ENCODE assay signal across 13 cellular contexts in the genomic region with DNA sequence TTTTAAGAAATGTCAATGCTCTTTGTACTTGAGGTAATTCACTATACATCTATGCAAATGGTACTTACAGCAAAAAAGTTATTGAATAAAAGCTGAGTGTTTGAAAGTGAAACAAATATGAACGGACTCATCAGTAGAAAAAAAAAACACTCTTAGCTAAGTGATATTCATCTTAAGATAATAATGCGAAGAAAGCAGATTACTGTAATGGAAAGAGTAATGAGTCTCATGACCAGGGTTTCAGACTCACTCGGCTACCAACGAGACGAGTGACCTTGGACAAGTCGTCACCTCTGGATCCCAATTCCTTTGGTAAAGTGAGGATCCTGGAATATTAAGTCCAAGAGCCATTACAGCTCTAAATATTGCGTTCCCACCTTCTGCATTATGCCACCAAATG. TPM values are rescaled to one million over a fixed set of nuclear protein-coding genes. Genes with fewer than 3 reads are reported as not detected.
DNase-seq lines count a peak whose midpoint lies in the region; ATAC-seq and TF ChIP-seq lines count a peak whose summit lies in the region.
"Had no signal": no experiment of that assay in that cellular context is flagged by ENCODE, and none has a peak within 500 bp of the region (broad histone marks: within the 10 kb centered on the region; RNA-seq: fewer than 3 reads in every experiment).

No MANE protein-coding gene starts in this region.

- peak overlapping the region; percentile 27 for H3K4me3 Mint-ChIP-seq in type B pancreatic cell
- H3K4me3 Mint-ChIP-seq: dendritic cell treated with granulocyte-macrophage colony-stimulating factor and Interleukin-4, amounts not matched to agents 40 ng/mL and 50 ng/mL, for 4 days had no signal

- DNase-seq in heart left ventricle, result no peak
- DNase-seq in cardiac septum (ENCODE audit: low spot score), result no peak
- peak in 1 of 4 donors; percentile 45 for DNase-seq in body of pancreas
- DNase-seq in type B pancreatic cell (ENCODE audit: extremely low spot score, unreplicated experiment), result no peak
- no peak for DNase-seq in NCI-H345 (lab: John Stamatoyannopoulos, UW)
- no peak for DNase-seq in SKM-1 treated with dmso at 0.1 percent for 144 hours (lab: John Stamatoyannopoulos, UW; ENCODE audit: unreplicated experiment)
- no peak for DNase-seq in DMS 273 treated with DMSO at 0.1 percent for 48 hours (lab: John Stamatoyannopoulos, UW)
- DNase-seq: MV-4-11; NCI-H2171; stimulated activated naive CD4-positive, alpha-beta T cell had no signal

- no peaks in the 10 kb centered on the region for H3K27me3 Mint-ChIP-seq in type B pancreatic cell
- H3K27me3 Mint-ChIP-seq: dendritic cell treated with granulocyte-macrophage colony-stimulating factor and Interleukin-4, amounts not matched to agents 40 ng/mL and 50 ng/mL, for 4 days had no signal

- peaks cover 0 to 6% (median 0%) of the 10 kb centered on the region in 12 donors for H3K9me3 ChIP-seq in heart left ventricle
- H3K9me3 ChIP-seq in body of pancreas, result no peaks in the 10 kb centered on the region
- H3K9me3 ChIP-seq in muscle layer of duodenum (ENCODE audit: control insufficient read depth in 1 of 2, low read length in 2 of 2), result no peaks in the 10 kb centered on the region

- ATAC-seq in heart left ventricle (no peak), body of pancreas (no peak)

- H3K4me3 ChIP-seq in heart left ventricle, result peak overlapping the region in 9 of 12 donors; percentile 40 to 63 (median 50)
- H3K4me3 ChIP-seq in body of pancreas, result no peak overlapping the region
- H3K4me3 ChIP-seq in muscle layer of duodenum (ENCODE audit: low read depth in 1 of 2, low read length in 2 of 2), result peak overlapping the region in 1 of 2 donors; percentile 18
- H3K4me3 ChIP-seq: SJSA1 had no signal

- TF ChIP-seq CTCF in heart left ventricle (IDR thresholded peaks at IDR 0.05) (no peak), body of pancreas (IDR thresholded peaks at IDR 0.05) (no peak), type B pancreatic cell (conservative IDR thresholded peaks at IDR 0.05) (no peak)

- TF ChIP-seq POLR2A in heart left ventricle (IDR thresholded peaks at IDR 0.05) (no peak), body of pancreas (IDR thresholded peaks at IDR 0.05) (no peak)

- H3K27me3 ChIP-seq in heart left ventricle (no peaks in the 10 kb centered on the region), body of pancreas (no peaks in the 10 kb centered on the region), muscle layer of duodenum (ENCODE audit: low read depth, low read length) (no peaks in the 10 kb centered on the region)
- H3K27me3 ChIP-seq: SJSA1 had no signal

- peaks cover 11 to 81% (median 38%) of the 10 kb centered on the region in 12 donors for H3K4me1 ChIP-seq in heart left ventricle
- H3K4me1 ChIP-seq in body of pancreas, result peaks cover 82% of the 10 kb centered on the region
- H3K4me1 ChIP-seq in muscle layer of duodenum (ENCODE audit: control insufficient read depth in 1 of 2, insufficient read depth in 2 of 2, low read length in 2 of 2), result peaks cover 30 to 40% of the 10 kb centered on the region in 2 donors

- H3K4me1 Mint-ChIP-seq in type B pancreatic cell (ENCODE audit: unreplicated experiment), result peaks cover 72% of the 10 kb centered on the region

- peaks cover 10% of the 10 kb centered on the region for H3K36me3 Mint-ChIP-seq in type B pancreatic cell

- peaks cover 6% of the 10 kb centered on the region for H3K9me3 Mint-ChIP-seq in type B pancreatic cell

- peak overlapping the region; percentile 90 for H3K27ac Mint-ChIP-seq in type B pancreatic cell
- H3K27ac Mint-ChIP-seq: dendritic cell treated with granulocyte-macrophage colony-stimulating factor and Interleukin-4, amounts not matched to agents 40 ng/mL and 50 ng/mL, for 4 days had no signal

- intact Hi-C loops in heart left ventricle (cut with DNase I), result loop anchor here in 4 of 10 donors (5.0 kb wide), 4 partner anchors 51 to 91 kb away; no protein-coding TSS in a partner anchor
- intact Hi-C loops in cardiac septum (cut with DNase I), result no loop called here
- intact Hi-C loops in body of pancreas (cut with DNase I), result no loop called here

- WGBS in heart left ventricle, 4 donors, result 51 to 57% (median 54%) methylated on average over 7 of the region's 7 CpGs
- 23 to 30% methylated on average over 7 of the region's 7 CpGs for WGBS in body of pancreas, 2 donors

- H3K27ac ChIP-seq in heart left ventricle, result peak overlapping the region in 9 of 12 donors; percentile 38 to 82 (median 66)
- H3K27ac ChIP-seq in body of pancreas, result peak overlapping the region; percentile 39 to 87 (median 77)
- H3K27ac ChIP-seq in muscle layer of duodenum (ENCODE audit: low read length), result peak overlapping the region; percentile 48
- H3K27ac ChIP-seq: SJSA1 had no signal

- peaks cover 0 to 3% (median 0%) of the 10 kb centered on the region in 9 donors for H3K36me3 ChIP-seq in heart left ventricle
- H3K36me3 ChIP-seq in body of pancreas (replicated peaks in 1 of 2; ENCODE audit: insufficient read depth in 1 of 2, low read depth in 2 of 2), result no peaks in the 10 kb centered on the region
- H3K36me3 ChIP-seq in muscle layer of duodenum (ENCODE audit: control insufficient read depth in 1 of 2, insufficient read depth in 2 of 2, low read length in 2 of 2), result no peaks in the 10 kb centered on the region

RNA-seq across cellular contexts. Expression of a gene that starts 57.0 kb away (rescaled TPM):
- 10 to 100 TPM; 42.5 to 87.1 (median 59.3) TPM for total RNA-seq in heart left ventricle
- 10 to 100 TPM; 26.5 to 60.4 TPM for polyA plus RNA-seq in heart left ventricle
- 41.5 TPM for total RNA-seq in cardiac septum
- total RNA-seq in body of pancreas, result 100 to 1,000 TPM; 117 to 118 TPM
- 53.4 and 89.1 TPM in 2 replicates for total RNA-seq in type B pancreatic cell (ENCODE audit: low replicate concordance)

Comparison
In these comparisons a context has a peak if more than half of its experiments do, and no peak if none do; other contexts are left out.
1. H3K4me3 ChIP-seq: peak in heart left ventricle (9 of 12); none in body of pancreas (0 of 2).
2. Peak in every context shown above with its lines, with median percentiles within 50 percentile points of each other: H3K27ac ChIP-seq.